ENCODE assay signal across 8 cellular contexts in genomic region chr12:111407371-111408115, GRCh38. TPM values are rescaled to one million over a fixed set of nuclear protein-coding genes. Genes with fewer than 3 reads are reported as not detected.
DNase-seq lines count a peak whose midpoint lies in the region; ATAC-seq and TF ChIP-seq lines count a peak whose summit lies in the region.

No MANE protein-coding gene starts in this region.

- peak overlapping the region; percentile 98 for H3K4me2 ChIP-seq in skeletal muscle satellite cell (ENCODE audit: low read length)

- peak overlapping the region; percentile 88 for H3K4me3 Mint-ChIP-seq in activated CD4-positive, alpha-beta memory T cell treated with anti-CD3 and anti-CD28 coated beads for 36 hours

- H3K4me3 ChIP-seq in left ventricle myocardium inferior, result peak overlapping the region; percentile 96
- H3K4me3 ChIP-seq in skeletal muscle satellite cell (ENCODE audit: low read length), result peak overlapping the region; percentile 87

- CTCF ChIA-PET in activated CD4-positive, alpha-beta memory T cell treated with anti-CD3 and anti-CD28 coated beads for 36 hours (lab: Charles Lee), result interaction anchor here (1.4 to 25.7 kb wide), 4 partner anchors 11 to 120 kb away, joined by 3 to 1161 read pairs (median 32); no protein-coding TSS in a partner anchor

- in situ Hi-C loops in GM18951 (cut with MboI; ENCODE audit: low sequenced_read_pairs, unreplicated experiment), result no loop called here

- no peak for ATAC-seq in GM21381 (IDR thresholded peaks at IDR 0.05; ENCODE audit: unreplicated experiment)

- no peak for DNase-seq in activated CD4-positive, alpha-beta memory T cell treated with anti-CD3 and anti-CD28 coated beads for 36 hours
- DNase-seq in left ventricle myocardium inferior, result no peak
- no peak for DNase-seq in occipital lobe (lab: John Stamatoyannopoulos, UW)
- no peak for DNase-seq in OCI-M2 (lab: John Stamatoyannopoulos, UW; ENCODE audit: unreplicated experiment)
- no peak for DNase-seq in NCI-H2107 (lab: John Stamatoyannopoulos, UW)

- H3K27ac Mint-ChIP-seq in activated CD4-positive, alpha-beta memory T cell treated with anti-CD3 and anti-CD28 coated beads for 36 hours, result peak overlapping the region; percentile 93

- intact Hi-C loops in activated CD4-positive, alpha-beta memory T cell treated with anti-CD3 and anti-CD28 coated beads for 36 hours (cut with micrococcal nuclease), result loop anchor here (5.0 kb wide), 1 partner anchor 190 kb away; the partner anchor contains the start of gene ATXN2
- intact Hi-C loops in left ventricle myocardium inferior (cut with micrococcal nuclease), result no loop called here

- no peaks in the 10 kb centered on the region for H3K27me3 ChIP-seq in left ventricle myocardium inferior (ENCODE audit: low read depth)
- H3K27me3 ChIP-seq in skeletal muscle satellite cell (ENCODE audit: control insufficient read depth, insufficient read depth, low read length), result no peaks in the 10 kb centered on the region

- peaks cover 14% of the 10 kb centered on the region for H3K36me3 Mint-ChIP-seq in activated CD4-positive, alpha-beta memory T cell treated with anti-CD3 and anti-CD28 coated beads for 36 hours

- H3K4me1 ChIP-seq in left ventricle myocardium inferior, result peaks cover 97% of the 10 kb centered on the region
- H3K4me1 ChIP-seq in skeletal muscle satellite cell (ENCODE audit: control insufficient read depth, insufficient read depth, low read length), result peaks cover 74% of the 10 kb centered on the region

- no peaks in the 10 kb centered on the region for H3K36me3 ChIP-seq in left ventricle myocardium inferior
- peaks cover 16% of the 10 kb centered on the region for H3K36me3 ChIP-seq in skeletal muscle satellite cell (ENCODE audit: insufficient read depth, low read length)

- no peak for TF ChIP-seq CTCF in left ventricle myocardium inferior (IDR thresholded peaks at IDR 0.05; ENCODE audit: borderline replicate concordance)

- POLR2A ChIA-PET in activated CD4-positive, alpha-beta memory T cell treated with anti-CD3 and anti-CD28 coated beads for 36 hours (lab: Charles Lee), result interaction anchor here (1.0 to 7.7 kb wide), 5 partner anchors 22 to 48 kb away, joined by 3 to 91 read pairs (median 6); no protein-coding TSS in a partner anchor

- no peaks in the 10 kb centered on the region for H3K27me3 Mint-ChIP-seq in activated CD4-positive, alpha-beta memory T cell treated with anti-CD3 and anti-CD28 coated beads for 36 hours

- peak; percentile 6 for TF ChIP-seq POLR2A in GM18951 (IDR thresholded peaks at IDR 0.05; ENCODE audit: extremely low read depth, insufficient read depth, insufficient read length)

- H3K9ac ChIP-seq in skeletal muscle satellite cell (ENCODE audit: low read depth, low read length), result peak overlapping the region; percentile 93

- H3K9me3 ChIP-seq in left ventricle myocardium inferior (replicated peaks), result no peaks in the 10 kb centered on the region
- H3K9me3 ChIP-seq in skeletal muscle satellite cell (replicated peaks; ENCODE audit: low read length), result no peaks in the 10 kb centered on the region

- H3K27ac ChIP-seq in left ventricle myocardium inferior (replicated peaks), result peak overlapping the region; percentile 97

- H3K9me3 Mint-ChIP-seq in activated CD4-positive, alpha-beta memory T cell treated with anti-CD3 and anti-CD28 coated beads for 36 hours, result no peaks in the 10 kb centered on the region

- H3K4me1 Mint-ChIP-seq in activated CD4-positive, alpha-beta memory T cell treated with anti-CD3 and anti-CD28 coated beads for 36 hours (ENCODE audit: low read depth), result peaks cover 74% of the 10 kb centered on the region

RNA-seq across cellular contexts. Expression of gene SH2B3, which starts 1.8 kb away (rescaled TPM):
- 10 to 100 TPM; 32.6 to 34.2 TPM for total RNA-seq in activated CD4-positive, alpha-beta memory T cell treated with anti-CD3 and anti-CD28 coated beads for 36 hours
- total RNA-seq in left ventricle myocardium inferior (50.5 TPM), occipital lobe (5.1 TPM)
- 62.6 and 84.1 TPM in 2 replicates for total RNA-seq in skeletal muscle satellite cell (2012; rRNA removed)

RNA-seq across cellular contexts. Expression of gene PHETA1, which starts 38.6 kb away (rescaled TPM):
- 1 to 10 TPM; 1.4 to 2.2 TPM for total RNA-seq in activated CD4-positive, alpha-beta memory T cell treated with anti-CD3 and anti-CD28 coated beads for 36 hours
- total RNA-seq in left ventricle myocardium inferior (29.8 TPM), occipital lobe (5.8 TPM)
- 7.0 and 9.4 TPM in 2 replicates for total RNA-seq in skeletal muscle satellite cell (2012; rRNA removed)
